38 cellular contexts compared by ENCODE assay signal in genomic region chr5:128245974-128246373, GRCh38.
"Had no signal": no experiment of that assay in that cellular context is flagged by ENCODE, and none has a peak within 500 bp of the region (broad histone marks: within the 10 kb centered on the region; RNA-seq: fewer than 3 reads in every experiment).

No MANE protein-coding gene starts in this region.

- H3K36me3 Mint-ChIP-seq: activated CD8-positive, alpha-beta memory T cell treated with anti-CD3 and anti-CD28 coated beads, Interleukin-2, amount 10 ng/mL, durations not matched to agents 7 days and 5 days; activated naive CD4-positive, alpha-beta T cell treated with anti-CD3 and anti-CD28 coated beads, Interleukin-2, amount 10 ng/mL, durations not matched to agents 7 days and 5 days; activated naive CD4-positive, alpha-beta T cell treated with anti-CD3 and anti-CD28 coated beads, Interleukin-2, amount 50 U/mL, for 24 hours; activated naive CD8-positive, alpha-beta T cell; activated naive CD8-positive, alpha-beta T cell treated with anti-CD3 and anti-CD28 coated beads, Interleukin-2, amount 10 ng/mL, durations not matched to agents 7 days and 5 days; brain had no signal

- DNase-seq: activated CD4-positive, alpha-beta memory T cell treated with anti-CD3 and anti-CD28 coated beads, Interleukin-2, amount 10 ng/mL, durations not matched to agents 7 days and 5 days; activated CD4-positive, alpha-beta T cell treated with anti-CD3 and anti-CD28 coated beads for 1 hour; activated CD4-positive, alpha-beta T cell treated with anti-CD3 and anti-CD28 coated beads for 36 hours; activated CD4-positive, alpha-beta T cell treated with anti-CD3 and anti-CD28 coated beads for 48 hours; activated CD4-positive, alpha-beta T cell treated with anti-CD3 and anti-CD28 coated beads, Interleukin-2, amount 10 ng/mL, durations not matched to agents 7 days and 5 days; activated CD4-positive, alpha-beta T cell treated with anti-CD3 and anti-CD28 coated beads, Interleukin-2, amount 50 U/mL, for 48 hours; activated CD4-positive, CD25-positive, alpha-beta regulatory T cell; activated CD8-positive, alpha-beta memory T cell treated with anti-CD3 and anti-CD28 coated beads for 24 hours; activated CD8-positive, alpha-beta memory T cell treated with anti-CD3 and anti-CD28 coated beads, Interleukin-2, amount 10 ng/mL, durations not matched to agents 7 days and 5 days; activated CD8-positive, alpha-beta memory T cell treated with anti-CD3 and anti-CD28 coated beads, Interleukin-2, amount 50 U/mL, for 48 hours; activated CD8-positive, alpha-beta T cell treated with anti-CD3 and anti-CD28 coated beads, Interleukin-2, amount 10 ng/mL, durations not matched to agents 7 days and 5 days; activated effector memory CD4-positive, alpha-beta T cell treated with Interleukin-2 at 50 U/mL for 16 hours; activated gamma-delta T cell; activated naive CD4-positive, alpha-beta T cell treated with anti-CD3 and anti-CD28 coated beads, Interleukin-2, amount 10 ng/mL, durations not matched to agents 7 days and 5 days; activated naive CD4-positive, alpha-beta T cell treated with Interleukin-2 at 50 U/mL for 16 hours; activated naive CD8-positive, alpha-beta T cell treated with anti-CD3 and anti-CD28 coated beads, Interleukin-2, amount 10 ng/mL, durations not matched to agents 7 days and 5 days; activated naive CD8-positive, alpha-beta T cell treated with anti-CD3 and anti-CD28 coated beads, Interleukin-2, amount 50 U/mL, for 24 hours; activated T-cell treated with anti-CD3 and anti-CD28 coated beads, Interleukin-2, amount 50 U/mL, for 24 hours; activated T-cell treated with anti-CD3 and anti-CD28 coated beads, Interleukin-2, amount 50 U/mL, for 48 hours; amygdala; anterior cingulate cortex; caudate nucleus; cerebellar nuclear complex; T-helper 2 cell; T-helper 9 cell had no signal

- ATAC-seq: activated CD4-positive, alpha-beta T cell treated with anti-CD3 and anti-CD28 coated beads for 36 hours; activated CD4-positive, CD25-positive, alpha-beta regulatory T cell treated with anti-CD3 and anti-CD28 coated beads, Interleukin-2, amount 50 U/mL, for 24 hours; activated CD8-positive, alpha-beta memory T cell treated with anti-CD3 and anti-CD28 coated beads, Interleukin-2, amount 10 ng/mL, durations not matched to agents 7 days and 5 days; activated CD8-positive, alpha-beta T cell treated with anti-CD3 and anti-CD28 coated beads, Interleukin-2, amount 10 ng/mL, durations not matched to agents 7 days and 5 days; activated naive CD8-positive, alpha-beta T cell treated with anti-CD3 and anti-CD28 coated beads, Interleukin-2, amount 50 U/mL, for 24 hours had no signal

- H3K27ac Mint-ChIP-seq: activated CD4-positive, alpha-beta memory T cell treated with anti-CD3 and anti-CD28 coated beads, Interleukin-2, amount 10 ng/mL, durations not matched to agents 7 days and 5 days; activated CD4-positive, alpha-beta T cell treated with anti-CD3 and anti-CD28 coated beads for 36 hours; activated CD4-positive, alpha-beta T cell treated with anti-CD3 and anti-CD28 coated beads, Interleukin-2, amount 10 ng/mL, durations not matched to agents 7 days and 5 days; activated CD8-positive, alpha-beta memory T cell treated with anti-CD3 and anti-CD28 coated beads, Interleukin-2, amount 10 ng/mL, durations not matched to agents 7 days and 5 days; activated CD8-positive, alpha-beta T cell treated with anti-CD3 and anti-CD28 coated beads, Interleukin-2, amount 10 ng/mL, durations not matched to agents 7 days and 5 days; activated naive CD4-positive, alpha-beta T cell treated with anti-CD3 and anti-CD28 coated beads, Interleukin-2, amount 10 ng/mL, durations not matched to agents 7 days and 5 days; activated naive CD4-positive, alpha-beta T cell treated with anti-CD3 and anti-CD28 coated beads, Interleukin-2, amount 50 U/mL, for 24 hours; activated naive CD8-positive, alpha-beta T cell; activated naive CD8-positive, alpha-beta T cell treated with anti-CD3 and anti-CD28 coated beads, Interleukin-2, amount 10 ng/mL, durations not matched to agents 7 days and 5 days; activated naive CD8-positive, alpha-beta T cell treated with anti-CD3 and anti-CD28 coated beads, Interleukin-2, amount 50 U/mL, for 24 hours; activated T-cell treated with anti-CD3 and anti-CD28 coated beads, Interleukin-2, amount 50 U/mL, for 24 hours; activated T-helper 2 cell treated with anti-CD3 and anti-CD28 coated beads, Interferon-gamma antibody, Interleukin-2, Interleukin-4, amounts not matched to agents 10 μg/mL and 5 μg/mL and 100 μg/mL, durations not matched to agents 14 hours and 24 hours and 36 hours; brain; T-helper 1 cell treated with Interleukin-12 subunit alpha and Interleukin-12 subunit beta and Interleukin-4 antibody, amounts not matched to agents 30 μg/mL and 1 μg/mL, for 36 hours; T-helper 2 cell treated with Interferon-gamma antibody and Interleukin-4, amounts not matched to agents 5 μg/mL and 100 μg/mL, for 36 hours had no signal

- FAIRE-seq: bronchial epithelial cell, TTC549 had no signal

- H3K36me3 ChIP-seq: ascending aorta, cardiac muscle cell had no signal

- H3K27me3 ChIP-seq: ascending aorta, cardiac muscle cell had no signal

- H3K4me3 ChIP-seq: ascending aorta, cardiac muscle cell had no signal

- H3K9me3 ChIP-seq: ascending aorta had no signal

- H3K9me3 Mint-ChIP-seq: activated CD4-positive, alpha-beta memory T cell treated with anti-CD3 and anti-CD28 coated beads, Interleukin-2, amount 10 ng/mL, durations not matched to agents 7 days and 5 days; activated CD4-positive, alpha-beta T cell treated with anti-CD3 and anti-CD28 coated beads, Interleukin-2, amount 10 ng/mL, durations not matched to agents 7 days and 5 days; activated naive CD4-positive, alpha-beta T cell treated with anti-CD3 and anti-CD28 coated beads, Interleukin-2, amount 10 ng/mL, durations not matched to agents 7 days and 5 days; activated naive CD4-positive, alpha-beta T cell treated with anti-CD3 and anti-CD28 coated beads, Interleukin-2, amount 50 U/mL, for 24 hours; activated naive CD8-positive, alpha-beta T cell treated with anti-CD3 and anti-CD28 coated beads, Interleukin-2, amount 50 U/mL, for 24 hours; activated T-cell treated with anti-CD3 and anti-CD28 coated beads, Interleukin-2, amount 50 U/mL, for 24 hours; activated T-helper 2 cell treated with anti-CD3 and anti-CD28 coated beads, Interferon-gamma antibody, Interleukin-2, Interleukin-4, amounts not matched to agents 10 μg/mL and 5 μg/mL and 100 μg/mL, durations not matched to agents 14 hours and 24 hours and 36 hours; central memory CD8-positive, alpha-beta T cell; T-helper 1 cell treated with Interleukin-12 subunit alpha and Interleukin-12 subunit beta and Interleukin-4 antibody, amounts not matched to agents 30 μg/mL and 1 μg/mL, for 36 hours; T-helper 2 cell treated with Interferon-gamma antibody and Interleukin-4, amounts not matched to agents 5 μg/mL and 100 μg/mL, for 36 hours had no signal

- H3K4me1 Mint-ChIP-seq: activated CD4-positive, alpha-beta memory T cell treated with anti-CD3 and anti-CD28 coated beads, Interleukin-2, amount 10 ng/mL, durations not matched to agents 7 days and 5 days; activated CD4-positive, alpha-beta T cell treated with anti-CD3 and anti-CD28 coated beads for 36 hours; activated CD4-positive, alpha-beta T cell treated with anti-CD3 and anti-CD28 coated beads, Interleukin-2, amount 10 ng/mL, durations not matched to agents 7 days and 5 days; activated CD8-positive, alpha-beta memory T cell treated with anti-CD3 and anti-CD28 coated beads, Interleukin-2, amount 10 ng/mL, durations not matched to agents 7 days and 5 days; activated naive CD4-positive, alpha-beta T cell treated with anti-CD3 and anti-CD28 coated beads, Interleukin-2, amount 10 ng/mL, durations not matched to agents 7 days and 5 days; activated naive CD4-positive, alpha-beta T cell treated with anti-CD3 and anti-CD28 coated beads, Interleukin-2, amount 50 U/mL, for 24 hours; activated naive CD8-positive, alpha-beta T cell treated with anti-CD3 and anti-CD28 coated beads, Interleukin-2, amount 10 ng/mL, durations not matched to agents 7 days and 5 days; activated naive CD8-positive, alpha-beta T cell treated with anti-CD3 and anti-CD28 coated beads, Interleukin-2, amount 50 U/mL, for 24 hours; central memory CD8-positive, alpha-beta T cell had no signal

- H3K4me1 ChIP-seq: ascending aorta had no signal

- H3K27me3 Mint-ChIP-seq: activated CD4-positive, alpha-beta memory T cell treated with anti-CD3 and anti-CD28 coated beads, Interleukin-2, amount 10 ng/mL, durations not matched to agents 7 days and 5 days; activated CD4-positive, alpha-beta T cell treated with anti-CD3 and anti-CD28 coated beads, Interleukin-2, amount 10 ng/mL, durations not matched to agents 7 days and 5 days; activated CD8-positive, alpha-beta memory T cell treated with anti-CD3 and anti-CD28 coated beads, Interleukin-2, amount 10 ng/mL, durations not matched to agents 7 days and 5 days; activated naive CD4-positive, alpha-beta T cell treated with anti-CD3 and anti-CD28 coated beads, Interleukin-2, amount 10 ng/mL, durations not matched to agents 7 days and 5 days; activated naive CD8-positive, alpha-beta T cell; activated naive CD8-positive, alpha-beta T cell treated with anti-CD3 and anti-CD28 coated beads, Interleukin-2, amount 10 ng/mL, durations not matched to agents 7 days and 5 days had no signal

- H3K27ac ChIP-seq: ascending aorta, cardiac muscle cell, VCaP had no signal

- H3K4me3 Mint-ChIP-seq: activated CD4-positive, alpha-beta memory T cell treated with anti-CD3 and anti-CD28 coated beads, Interleukin-2, amount 10 ng/mL, durations not matched to agents 7 days and 5 days; activated CD4-positive, alpha-beta T cell treated with anti-CD3 and anti-CD28 coated beads for 36 hours; activated CD4-positive, alpha-beta T cell treated with anti-CD3 and anti-CD28 coated beads, Interleukin-2, amount 10 ng/mL, durations not matched to agents 7 days and 5 days; activated CD8-positive, alpha-beta memory T cell treated with anti-CD3 and anti-CD28 coated beads, Interleukin-2, amount 10 ng/mL, durations not matched to agents 7 days and 5 days; activated CD8-positive, alpha-beta T cell treated with anti-CD3 and anti-CD28 coated beads, Interleukin-2, amount 10 ng/mL, durations not matched to agents 7 days and 5 days; activated naive CD4-positive, alpha-beta T cell treated with anti-CD3 and anti-CD28 coated beads, Interleukin-2, amount 10 ng/mL, durations not matched to agents 7 days and 5 days; activated naive CD4-positive, alpha-beta T cell treated with anti-CD3 and anti-CD28 coated beads, Interleukin-2, amount 50 U/mL, for 24 hours; activated naive CD8-positive, alpha-beta T cell; activated naive CD8-positive, alpha-beta T cell treated with anti-CD3 and anti-CD28 coated beads, Interleukin-2, amount 10 ng/mL, durations not matched to agents 7 days and 5 days; activated naive CD8-positive, alpha-beta T cell treated with anti-CD3 and anti-CD28 coated beads, Interleukin-2, amount 50 U/mL, for 24 hours; activated T-cell treated with anti-CD3 and anti-CD28 coated beads, Interleukin-2, amount 50 U/mL, for 24 hours; brain; central memory CD8-positive, alpha-beta T cell; T-helper 1 cell treated with Interleukin-12 subunit alpha and Interleukin-12 subunit beta and Interleukin-4 antibody, amounts not matched to agents 30 μg/mL and 1 μg/mL, for 36 hours; T-helper 2 cell treated with Interferon-gamma antibody and Interleukin-4, amounts not matched to agents 5 μg/mL and 100 μg/mL, for 36 hours had no signal
